14 cellular contexts compared by ENCODE assay signal in genomic region chr3:106826861-106827311, GRCh38.
A peak's percentile ranks its signal among the peaks of the same experiment; 100 is the strongest.
DNase-seq lines count a peak whose midpoint lies in the region; ATAC-seq and TF ChIP-seq lines count a peak whose summit lies in the region.
"Had no signal": no experiment of that assay in that cellular context is flagged by ENCODE, and none has a peak within 500 bp of the region (broad histone marks: within the 10 kb centered on the region; RNA-seq: fewer than 3 reads in every experiment).

No MANE protein-coding gene starts in this region.

- H3K9me3 Mint-ChIP-seq in T-helper 2 cell treated with Interferon-gamma antibody and Interleukin-4, amounts not matched to agents 5 μg/mL and 100 μg/mL, for 36 hours: peaks cover 22% of the 10 kb centered on the region

- H3K9me3 ChIP-seq in DND-41 (ENCODE audit: insufficient read depth, low read length, severe bottlenecking) (peaks cover 9% of the 10 kb centered on the region), gastrocnemius medialis (no peaks in the 10 kb centered on the region)
- H3K9me3 ChIP-seq: thyroid gland had no signal

- peaks cover 22% of the 10 kb centered on the region for H3K4me1 Mint-ChIP-seq in T-helper 2 cell treated with Interferon-gamma antibody and Interleukin-4, amounts not matched to agents 5 μg/mL and 100 μg/mL, for 36 hours (ENCODE audit: low read depth)

- intact Hi-C loops in gastrocnemius medialis (cut with DNase I; ENCODE audit: low total_unique reads): loop anchor here (10.0 kb wide), 1 partner anchor 238 kb away; no protein-coding TSS in a partner anchor

- H3K27ac ChIP-seq in DND-41 (ENCODE audit: low read length) (peak overlapping the region; percentile 91), gastrocnemius medialis (no peak overlapping the region)
- H3K27ac ChIP-seq: parathyroid adenoma, thyroid gland had no signal

- H3K27ac Mint-ChIP-seq in T-helper 2 cell treated with Interferon-gamma antibody and Interleukin-4, amounts not matched to agents 5 μg/mL and 100 μg/mL, for 36 hours: peak overlapping the region; percentile 75

- H3K4me3 ChIP-seq in DND-41 (ENCODE audit: low read depth in 1 of 2, low read length in 2 of 2): peak overlapping the region in 1 of 2 experiments; percentile 28; a peak in 2 of 4 replicates
- no peak overlapping the region for H3K4me3 ChIP-seq in gastrocnemius medialis
- H3K4me3 ChIP-seq: coronary artery, thyroid gland had no signal

- TF ChIP-seq CTCF in DND-41 (IDR thresholded peaks at IDR 0.05; ENCODE audit: borderline replicate concordance, extremely low read depth, low read length, poor library complexity, severe bottlenecking) (no peak), gastrocnemius medialis (IDR thresholded peaks at IDR 0.05 in 4 of 5, conservative IDR thresholded peaks at IDR 0.05 in 1 of 5) (no peak), GM13977 (IDR thresholded peaks at IDR 0.05; ENCODE audit: extremely low read depth, insufficient read depth, missing control alignments) (no peak)

- H3K27me3 ChIP-seq in DND-41 (ENCODE audit: insufficient read depth, low read length, poor library complexity) (no peaks in the 10 kb centered on the region), gastrocnemius medialis (no peaks in the 10 kb centered on the region)
- H3K27me3 ChIP-seq: thyroid gland had no signal

- peak overlapping the region; percentile 41 for H2AFZ ChIP-seq in DND-41 (ENCODE audit: low read depth, low read length)
- H2AFZ ChIP-seq: parathyroid adenoma had no signal

- H3K27me3 Mint-ChIP-seq in T-helper 2 cell treated with Interferon-gamma antibody and Interleukin-4, amounts not matched to agents 5 μg/mL and 100 μg/mL, for 36 hours (ENCODE audit: low read depth): no peaks in the 10 kb centered on the region

- DNase-seq in DND-41: peak; percentile 43
- no peak for DNase-seq in T-helper 2 cell treated with Interferon-gamma antibody and Interleukin-4, amounts not matched to agents 5 μg/mL and 100 μg/mL, for 36 hours (ENCODE audit: low spot score)
- peak; percentile 8 for DNase-seq in medulla oblongata (ENCODE audit: extremely low spot score)
- DNase-seq in gastrocnemius medialis: no peak
- no peak for DNase-seq in GM13977 (ENCODE audit: low spot score)
- DNase-seq: activated CD4-positive, alpha-beta T cell treated with anti-CD3 and anti-CD28 coated beads, Interleukin-2, amount 50 U/mL, for 4 hours; activated naive CD4-positive, alpha-beta T cell; NCI-H748 treated with DMSO at 0.1 percent for 48 hours; thyroid gland had no signal

- H3K4me2 ChIP-seq in DND-41 (ENCODE audit: insufficient read depth, low read length): peak overlapping the region; percentile 50

- no peak for TF ChIP-seq POLR2A in gastrocnemius medialis (IDR thresholded peaks at IDR 0.05)

- H3K4me3 Mint-ChIP-seq in T-helper 2 cell treated with Interferon-gamma antibody and Interleukin-4, amounts not matched to agents 5 μg/mL and 100 μg/mL, for 36 hours: peak overlapping the region; percentile 32

- no peaks in the 10 kb centered on the region for H3K79me2 ChIP-seq in DND-41 (ENCODE audit: insufficient read depth, low read length)
- H3K79me2 ChIP-seq: parathyroid adenoma had no signal

- no peaks in the 10 kb centered on the region for H4K20me1 ChIP-seq in DND-41 (ENCODE audit: insufficient read depth, low read length)

- in situ Hi-C loops in gastrocnemius medialis (cut with MboI; ENCODE audit: low sequenced_read_pairs in 4 of 4): no loop called here
- in situ Hi-C loops in GM13977 (cut with MboI; ENCODE audit: low pct_unique_long_range_greater_than_20kb, low sequenced_read_pairs, unreplicated experiment): no loop called here

- H3K9ac ChIP-seq in DND-41 (ENCODE audit: low read depth, low read length): peak overlapping the region; percentile 61
- H3K9ac ChIP-seq: parathyroid adenoma had no signal

- H3K36me3 Mint-ChIP-seq in T-helper 2 cell treated with Interferon-gamma antibody and Interleukin-4, amounts not matched to agents 5 μg/mL and 100 μg/mL, for 36 hours (ENCODE audit: low read depth): no peaks in the 10 kb centered on the region

- H3K4me1 ChIP-seq in DND-41 (ENCODE audit: insufficient read depth, low read length) (peaks cover 59% of the 10 kb centered on the region), gastrocnemius medialis (no peaks in the 10 kb centered on the region)

- H3K36me3 ChIP-seq in DND-41 (ENCODE audit: insufficient read depth, low read length): no peaks in the 10 kb centered on the region
- H3K36me3 ChIP-seq in gastrocnemius medialis: no peaks in the 10 kb centered on the region
- H3K36me3 ChIP-seq: thyroid gland had no signal

- ATAC-seq in DND-41 (ENCODE audit: insufficient read depth, low read depth) (peak; percentile 91), HG03565 (IDR thresholded peaks at IDR 0.05; ENCODE audit: unreplicated experiment) (peak; percentile 58), gastrocnemius medialis (no peak), HG02973 (IDR thresholded peaks at IDR 0.05; ENCODE audit: unreplicated experiment) (no peak), GM19328 (IDR thresholded peaks at IDR 0.05; ENCODE audit: unreplicated experiment) (no peak)

Comparison
In these comparisons a context has a peak if more than half of its experiments do, and no peak if none do; other contexts are left out.
1. ATAC-seq: peak in DND-41 (single experiment) and HG03565 (single experiment); none in gastrocnemius medialis (0 of 2), HG02973 (single experiment) and GM19328 (single experiment).
2. DNase-seq: peak in DND-41 (single experiment) and medulla oblongata (single experiment); none in T-helper 2 cell treated with Interferon-gamma antibody and Interleukin-4, amounts not matched to agents 5 μg/mL and 100 μg/mL, for 36 hours (single experiment), gastrocnemius medialis (0 of 2) and GM13977 (single experiment).